Comparison of ENCODE assay signal across 20 cellular contexts in genomic region chr4:16573181-16573580, GRCh38.
A peak's percentile ranks its signal among the peaks of the same experiment; 100 is the strongest.
DNase-seq lines count a peak whose midpoint lies in the region; ATAC-seq, FAIRE-seq and TF ChIP-seq lines count a peak whose summit lies in the region.
"Had no signal": no experiment of that assay in that cellular context is flagged by ENCODE, and none has a peak within 500 bp of the region (broad histone marks: within the 10 kb centered on the region; RNA-seq: fewer than 3 reads in every experiment).

No MANE protein-coding gene starts in this region.

- no peak for DNase-seq in Right ventricle myocardium inferior (ENCODE audit: missing footprints)
- no peak for DNase-seq in cardiac septum (ENCODE audit: low spot score)
- DNase-seq in cardiac fibroblast (ENCODE audit: low read depth in 2 of 2): peak; percentile 34 to 41
- DNase-seq in right cardiac atrium: peak in 2 of 3 donors; percentile 25 to 49
- no peak for DNase-seq in HepG2 (ENCODE audit: low spot score)
- DNase-seq in NK-92 (lab: John Stamatoyannopoulos, UW; ENCODE audit: unreplicated experiment): no peak
- no peak for DNase-seq in stimulated activated naive B cell treated with anti-CD40 and anti-IgM and Interleukin-4, amounts not matched to agents 10 μg/mL and 1 μg/mL and 100 μg/mL, for 72 hours
- DNase-seq: activated CD4-positive, alpha-beta T cell treated with anti-CD3 and anti-CD28 coated beads, Interleukin-2, amount 10 ng/mL, durations not matched to agents 7 days and 5 days; activated naive CD4-positive, alpha-beta T cell treated with anti-CD3 and anti-CD28 coated beads for 36 hours; CD8-positive, alpha-beta memory T cell; NCI-H1694; stimulated activated CD4-positive, alpha-beta T cell treated with anti-CD3 and anti-CD28 coated beads, Interleukin-12 subunit alpha, Interleukin-12 subunit beta, amount 100 ng/mL, for 4 hours; stimulated activated naive CD4-positive, alpha-beta T cell treated with Interleukin-2 at 50 U/mL for 16 hours; upper lobe of left lung had no signal

- POLR2A ChIA-PET in HepG2 (lab: Yijun Ruan, JAX): no interaction called here

- H3K9me3 Mint-ChIP-seq in stimulated activated naive B cell treated with anti-CD40 and anti-IgM and Interleukin-4, amounts not matched to agents 10 μg/mL and 1 μg/mL and 100 μg/mL, for 72 hours: peaks cover 0 to 6% of the 10 kb centered on the region in 2 donors
- H3K9me3 Mint-ChIP-seq: activated CD4-positive, alpha-beta T cell treated with anti-CD3 and anti-CD28 coated beads, Interleukin-2, amount 10 ng/mL, durations not matched to agents 7 days and 5 days; activated naive CD4-positive, alpha-beta T cell treated with anti-CD3 and anti-CD28 coated beads for 36 hours had no signal

- H3K9ac ChIP-seq in HepG2 (ENCODE audit: insufficient read depth, low read depth, low read length): no peak overlapping the region

- H3K4me2 ChIP-seq in HepG2 (ENCODE audit: low read depth, low read length): no peak overlapping the region

- H3K79me2 ChIP-seq in HepG2 (ENCODE audit: insufficient read depth, low read length): no peaks in the 10 kb centered on the region

- no peaks in the 10 kb centered on the region for H3K27me3 ChIP-seq in right cardiac atrium (ENCODE audit: control insufficient read depth, insufficient read depth)
- no peaks in the 10 kb centered on the region for H3K27me3 ChIP-seq in HepG2 (ENCODE audit: control insufficient read depth in 1 of 2, insufficient read depth in 2 of 2, low read length in 2 of 2)
- H3K27me3 ChIP-seq: esophagus muscularis mucosa, upper lobe of left lung had no signal

- peak; percentile 78 for ATAC-seq in Right ventricle myocardium inferior
- peak; percentile 75 to 87 for ATAC-seq in right cardiac atrium
- ATAC-seq in HG02763 (IDR thresholded peaks at IDR 0.05; ENCODE audit: unreplicated experiment): no peak
- ATAC-seq in HepG2: no peak
- ATAC-seq in stimulated activated naive B cell treated with anti-CD40 and anti-IgM and Interleukin-4, amounts not matched to agents 10 μg/mL and 1 μg/mL and 100 μg/mL, for 72 hours (replicated peaks): no peak

- no peak overlapping the region for H3K4me3 Mint-ChIP-seq in stimulated activated naive B cell treated with anti-CD40 and anti-IgM and Interleukin-4, amounts not matched to agents 10 μg/mL and 1 μg/mL and 100 μg/mL, for 72 hours
- H3K4me3 Mint-ChIP-seq: activated CD4-positive, alpha-beta T cell treated with anti-CD3 and anti-CD28 coated beads, Interleukin-2, amount 10 ng/mL, durations not matched to agents 7 days and 5 days; activated naive CD4-positive, alpha-beta T cell treated with anti-CD3 and anti-CD28 coated beads for 36 hours; CD8-positive, alpha-beta memory T cell had no signal

- no peak for TF ChIP-seq POLR2A in HepG2 (IDR thresholded peaks at IDR 0.05; ENCODE audit: insufficient read depth in 1 of 2, low read depth in 2 of 2, low read length in 2 of 2)

- no peak for TF ChIP-seq CTCF in cardiac fibroblast (IDR thresholded peaks at IDR 0.05; ENCODE audit: low read depth, low read length)
- no peak for TF ChIP-seq CTCF in HepG2 (CRISPR knock-in tag; IDR thresholded peaks at IDR 0.05)

- peaks cover 0 to 5% of the 10 kb centered on the region in 2 donors for H3K27me3 Mint-ChIP-seq in stimulated activated naive B cell treated with anti-CD40 and anti-IgM and Interleukin-4, amounts not matched to agents 10 μg/mL and 1 μg/mL and 100 μg/mL, for 72 hours
- H3K27me3 Mint-ChIP-seq: activated CD4-positive, alpha-beta T cell treated with anti-CD3 and anti-CD28 coated beads, Interleukin-2, amount 10 ng/mL, durations not matched to agents 7 days and 5 days had no signal

- H3K4me1 ChIP-seq in right cardiac atrium (ENCODE audit: control insufficient read depth, insufficient read depth, low read length): peaks cover 6% of the 10 kb centered on the region
- no peaks in the 10 kb centered on the region for H3K4me1 ChIP-seq in HepG2 (ENCODE audit: insufficient read depth, low read length)
- H3K4me1 ChIP-seq: HAP-1 had no signal

- BruUV-seq in HepG2 (replicated peaks; lab: Mats Ljungman, UMichigan): no TSS peak

- FAIRE-seq in HepG2 (lab: Jason Lieb, UNC): no peak
- FAIRE-seq: A204.1, G401.6, HTR-8/SVneo had no signal

- TF ChIP-seq RAD21 in HepG2 (CRISPR knock-in tag; IDR thresholded peaks at IDR 0.05): no peak

- in situ Hi-C loops in HepG2 (cut with HindIII; ENCODE audit: extremely low pct_ligation_motif_present, low pct_unique_long_range_greater_than_20kb): no loop called here

- H4K20me1 ChIP-seq in HepG2 (ENCODE audit: insufficient read depth, low read length): no peaks in the 10 kb centered on the region

- intact Hi-C loops in Right ventricle myocardium inferior (cut with DNase I) (loop anchor here (5.0 kb wide), 1 partner anchor 41 kb away; no protein-coding TSS in a partner anchor), cardiac septum (cut with DNase I) (no loop called here), right cardiac atrium (cut with DNase I) (no loop called here), HepG2 (cut with micrococcal nuclease; ENCODE audit: unreplicated experiment) (no loop called here)

- H3K27ac ChIP-seq in right cardiac atrium (ENCODE audit: low read length) (peak overlapping the region; percentile 89), HepG2 (ENCODE audit: extremely low read length, insufficient read depth, low read length) (no peak overlapping the region)
- H3K27ac ChIP-seq: esophagus muscularis mucosa, upper lobe of left lung had no signal

- no peak overlapping the region for H3K27ac Mint-ChIP-seq in stimulated activated naive B cell treated with anti-CD40 and anti-IgM and Interleukin-4, amounts not matched to agents 10 μg/mL and 1 μg/mL and 100 μg/mL, for 72 hours
- H3K27ac Mint-ChIP-seq: activated CD4-positive, alpha-beta T cell treated with anti-CD3 and anti-CD28 coated beads, Interleukin-2, amount 10 ng/mL, durations not matched to agents 7 days and 5 days; activated naive CD4-positive, alpha-beta T cell treated with anti-CD3 and anti-CD28 coated beads for 36 hours; CD8-positive, alpha-beta memory T cell had no signal

- CTCF ChIA-PET in HepG2 (lab: Yijun Ruan, JAX; ENCODE audit: low intra/inter-chr PET ratio, low total read pairs): no interaction called here

- H3K4me1 Mint-ChIP-seq in stimulated activated naive B cell treated with anti-CD40 and anti-IgM and Interleukin-4, amounts not matched to agents 10 μg/mL and 1 μg/mL and 100 μg/mL, for 72 hours: no peaks in the 10 kb centered on the region
- H3K4me1 Mint-ChIP-seq: activated CD4-positive, alpha-beta T cell treated with anti-CD3 and anti-CD28 coated beads, Interleukin-2, amount 10 ng/mL, durations not matched to agents 7 days and 5 days; CD8-positive, alpha-beta memory T cell had no signal

- H3K9me3 ChIP-seq in right cardiac atrium (ENCODE audit: control insufficient read depth, low read length) (no peaks in the 10 kb centered on the region), HepG2 (ENCODE audit: low read length) (no peaks in the 10 kb centered on the region)
- H3K9me3 ChIP-seq: esophagus muscularis mucosa, HAP-1, upper lobe of left lung had no signal

- no peak overlapping the region for H2AFZ ChIP-seq in HepG2 (ENCODE audit: low read length)

- WGBS in right cardiac atrium: 56% methylated on average over 4 of the region's 4 CpGs
- WGBS in HepG2 (ENCODE audit: low lambda C conversion rate): 80% methylated on average over 1 of the region's 4 CpGs

- H3K4me3 ChIP-seq in cardiac fibroblast (replicated peaks in 1 of 2; ENCODE audit: low read depth in 2 of 2, low read length in 2 of 2): no peak overlapping the region
- H3K4me3 ChIP-seq in right cardiac atrium (ENCODE audit: low read length): no peak overlapping the region
- no peak overlapping the region for H3K4me3 ChIP-seq in HepG2 (replicated peaks in 1 of 3; ENCODE audit: insufficient read depth in 1 of 3, low read depth in 2 of 3, low read length in 3 of 3)
- H3K4me3 ChIP-seq: esophagus muscularis mucosa, HAP-1, upper lobe of left lung had no signal

- H3K36me3 Mint-ChIP-seq in stimulated activated naive B cell treated with anti-CD40 and anti-IgM and Interleukin-4, amounts not matched to agents 10 μg/mL and 1 μg/mL and 100 μg/mL, for 72 hours: no peaks in the 10 kb centered on the region
- H3K36me3 Mint-ChIP-seq: CD8-positive, alpha-beta memory T cell had no signal

- no peaks in the 10 kb centered on the region for H3K36me3 ChIP-seq in HepG2 (replicated peaks in 1 of 2; ENCODE audit: control insufficient read depth in 1 of 2, insufficient read depth in 2 of 2, low read length in 2 of 2)
- H3K36me3 ChIP-seq: esophagus muscularis mucosa, HAP-1, upper lobe of left lung had no signal

- no peak for TF ChIP-seq EP300 in HepG2 (IDR thresholded peaks at IDR 0.05; ENCODE audit: low read depth in 2 of 2, low read length in 2 of 2)
- TF ChIP-seq EP300 in HepG2 (CRISPR knock-in tag; IDR thresholded peaks at IDR 0.05; ENCODE audit: borderline replicate concordance): no peak

TF ChIP-seq in HepG2, 621 proteins besides CTCF, POLR2A, EP300 and RAD21 (continues in another document):
- TF ChIP-seq ZFP62 (CRISPR knock-in tag; IDR thresholded peaks at IDR 0.05): no peak
- no peak for TF ChIP-seq IKZF5 (CRISPR knock-in tag; IDR thresholded peaks at IDR 0.05)

Comparison
In these comparisons a context has a peak if more than half of its experiments do, and no peak if none do; other contexts are left out.
1. DNase-seq: peak in cardiac fibroblast (2 of 2) and right cardiac atrium (2 of 3); none in Right ventricle myocardium inferior (single experiment), cardiac septum (single experiment), HepG2 (single experiment), NK-92 (single experiment) and stimulated activated naive B cell treated with anti-CD40 and anti-IgM and Interleukin-4, amounts not matched to agents 10 μg/mL and 1 μg/mL and 100 μg/mL, for 72 hours (single experiment).
2. ATAC-seq: peak in Right ventricle myocardium inferior (single experiment) and right cardiac atrium (2 of 2); none in HG02763 (single experiment), HepG2 (single experiment) and stimulated activated naive B cell treated with anti-CD40 and anti-IgM and Interleukin-4, amounts not matched to agents 10 μg/mL and 1 μg/mL and 100 μg/mL, for 72 hours (0 of 2).